In the genomic region with DNA sequence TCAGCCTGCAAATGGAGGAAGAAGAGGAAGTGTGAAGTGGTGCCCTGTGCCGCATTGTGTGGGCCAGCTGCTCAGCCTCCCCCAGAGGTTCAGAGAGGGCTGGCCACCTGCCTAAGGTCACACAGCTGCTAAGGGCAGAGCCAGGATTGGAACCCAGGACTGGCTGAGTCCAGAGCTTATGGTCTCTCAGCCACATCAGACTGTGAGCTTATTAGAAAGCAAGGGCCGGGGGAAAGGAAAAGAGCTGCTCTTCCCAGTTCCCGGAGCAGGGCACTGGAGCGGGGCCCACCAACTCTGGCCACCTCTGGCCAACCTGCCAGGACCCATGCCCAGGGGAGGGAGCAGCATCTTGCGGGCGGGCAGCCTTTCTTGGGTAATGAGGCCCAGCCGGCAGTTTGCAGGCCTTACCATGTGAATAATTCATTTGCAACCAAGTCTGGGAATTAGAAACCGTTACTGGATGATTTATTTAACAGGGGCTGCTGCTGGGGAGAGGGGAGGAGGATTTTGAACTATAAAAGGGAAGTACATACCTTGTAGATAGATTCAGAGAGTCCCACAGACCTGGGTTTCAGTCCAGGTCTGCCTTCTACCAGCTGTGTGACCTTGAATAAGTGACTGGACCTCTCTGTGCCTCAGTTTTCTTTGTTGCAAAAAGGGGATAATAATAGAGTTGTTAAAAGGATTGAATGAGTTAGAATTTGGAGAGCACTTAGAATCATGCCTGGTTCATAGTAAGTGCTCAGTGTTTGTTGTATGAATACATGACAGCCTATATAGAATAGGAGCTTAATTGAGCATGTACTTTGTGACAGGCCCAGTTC, we compare ENCODE assay signal across 18 cellular contexts. TPM values are rescaled to one million over a fixed set of nuclear protein-coding genes. Genes with fewer than 3 reads are reported as not detected.
DNase-seq lines count a peak whose midpoint lies in the region; ATAC-seq and TF ChIP-seq lines count a peak whose summit lies in the region.
"Had no signal": no experiment of that assay in that cellular context is flagged by ENCODE, and none has a peak within 500 bp of the region (broad histone marks: within the 10 kb centered on the region; RNA-seq: fewer than 3 reads in every experiment).

No MANE protein-coding gene starts in this region.

- POLR2A ChIA-PET in activated B cell treated with CpG ODN at 0.5 μM for 24 hours (lab: Charles Lee) = interaction anchor here (0.6 to 13.0 kb wide), 22 partner anchors 8 to 516 kb away, joined by 3 to 304 read pairs (median 4); partner anchors contain the start of genes PDCL, STRBP and ZBTB6

- H3K27me3 ChIP-seq in DOHH2 (ENCODE audit: control insufficient read depth, low read length) (no peaks in the 10 kb centered on the region), sigmoid colon (no peaks in the 10 kb centered on the region)

- H3K9me2 ChIP-seq in DOHH2 (replicated peaks; ENCODE audit: control insufficient read depth, low read length) = no peaks in the 10 kb centered on the region

- intact Hi-C loops in activated B cell treated with CpG ODN at 0.5 μM for 24 hours (cut with micrococcal nuclease) = loop anchor here (5.0 to 10.0 kb wide), 2 partner anchors 873 to 880 kb away; no protein-coding TSS in a partner anchor
- intact Hi-C loops in sigmoid colon (cut with DNase I) = loop anchor here (5.0 kb wide), 2 partner anchors 77 to 877 kb away; partner anchors contain the start of gene STRBP
- intact Hi-C loops in lower leg skin (cut with DNase I; ENCODE audit: low total_unique reads) = no loop called here

- no peaks in the 10 kb centered on the region for H3K36me3 Mint-ChIP-seq in activated B cell treated with CpG ODN at 0.5 μM for 24 hours (ENCODE audit: low read depth)

- no peaks in the 10 kb centered on the region for H3K27me3 Mint-ChIP-seq in activated B cell treated with CpG ODN at 0.5 μM for 24 hours

- no peak for TF ChIP-seq POLR2A in sigmoid colon (IDR thresholded peaks at IDR 0.05)
- TF ChIP-seq POLR2A in lower leg skin (IDR thresholded peaks at IDR 0.05) = no peak

- ATAC-seq in activated B cell treated with CpG ODN at 0.5 μM for 24 hours (ENCODE audit: low read depth) = no peak
- ATAC-seq in GM18511 (IDR thresholded peaks at IDR 0.05; ENCODE audit: unreplicated experiment) = no peak
- ATAC-seq: left lobe of liver; stimulated activated effector memory CD8-positive, alpha-beta T cell treated with anti-CD3 and anti-CD28 coated beads, Interleukin-12 subunit alpha, Interleukin-12 subunit beta, amount 100 ng/mL, for 72 hours had no signal

- H3K4me1 Mint-ChIP-seq in activated B cell treated with CpG ODN at 0.5 μM for 24 hours = peaks cover 53% of the 10 kb centered on the region

- H3K4me3 ChIP-seq in DOHH2 (ENCODE audit: low read length) (peak overlapping the region; percentile 76), sigmoid colon (no peak overlapping the region), lower leg skin (ENCODE audit: low read depth, poor library complexity, severe bottlenecking) (no peak overlapping the region)

- H3K27ac ChIP-seq in DOHH2 (ENCODE audit: low read depth, low read length) = peak overlapping the region; percentile 99
- H3K27ac ChIP-seq in sigmoid colon = peak overlapping the region in 3 of 4 donors; percentile 65 to 72 (median 70)
- H3K27ac ChIP-seq: HL-60 had no signal

- TF ChIP-seq CTCF in DOHH2 (IDR thresholded peaks at IDR 0.05; ENCODE audit: low read depth, low read length, poor library complexity, severe bottlenecking) = no peak
- no peak for TF ChIP-seq CTCF in activated B cell treated with CpG ODN at 0.5 μM for 24 hours (IDR thresholded peaks at IDR 0.05)
- TF ChIP-seq CTCF in sigmoid colon (IDR thresholded peaks at IDR 0.05) = no peak
- TF ChIP-seq CTCF in lower leg skin (IDR thresholded peaks at IDR 0.05) = no peak

- H3K4me1 ChIP-seq in DOHH2 (ENCODE audit: control insufficient read depth, low read length) (peaks cover 97% of the 10 kb centered on the region), sigmoid colon (peaks cover 0 to 42% (median 31%) of the 10 kb centered on the region in 4 donors)

- peak; percentile 56 for DNase-seq in KBM-7
- no peak for DNase-seq in activated B cell treated with CpG ODN at 0.5 μM for 24 hours
- DNase-seq in sigmoid colon = no peak
- no peak for DNase-seq in lower leg skin (ENCODE audit: low spot score in 2 of 2)
- DNase-seq in NCI-H69 (lab: John Stamatoyannopoulos, UW) = no peak
- DNase-seq: activated CD4-positive, alpha-beta T cell treated with anti-CD3 and anti-CD28 coated beads, Interleukin-2, amount 50 U/mL, for 48 hours; activated naive CD4-positive, alpha-beta T cell treated with anti-CD3 and anti-CD28 coated beads for 36 hours; glutamatergic neuron; NCI-H1105; NCI-H510A; SHP77 treated with DMSO at 0.1 percent for 48 hours had no signal

- in situ Hi-C loops in KBM-7 (cut with MboI; ENCODE audit: low pct_unique_long_range_greater_than_20kb, low sequenced_read_pairs) = no loop called here

- no peaks in the 10 kb centered on the region for H3K9me3 ChIP-seq in DOHH2 (ENCODE audit: control insufficient read depth, insufficient read depth, low read length)
- no peaks in the 10 kb centered on the region for H3K9me3 ChIP-seq in sigmoid colon

- H3K4me2 ChIP-seq in DOHH2 (ENCODE audit: low read length) = peak overlapping the region; percentile 88

- no peak for TF ChIP-seq EP300 in sigmoid colon (IDR thresholded peaks at IDR 0.05)

- H3K9me3 Mint-ChIP-seq in activated B cell treated with CpG ODN at 0.5 μM for 24 hours = no peaks in the 10 kb centered on the region
- H3K9me3 Mint-ChIP-seq: activated naive CD4-positive, alpha-beta T cell treated with anti-CD3 and anti-CD28 coated beads for 36 hours; stimulated activated effector memory CD8-positive, alpha-beta T cell treated with anti-CD3 and anti-CD28 coated beads, Interleukin-12 subunit alpha, Interleukin-12 subunit beta, amount 100 ng/mL, for 72 hours; T-helper 1 cell treated with Interleukin-12 subunit alpha and Interleukin-12 subunit beta and Interleukin-4 antibody, amounts not matched to agents 30 μg/mL and 1 μg/mL, for 36 hours had no signal

- CTCF ChIA-PET in activated B cell treated with CpG ODN at 0.5 μM for 24 hours (lab: Charles Lee) = interaction anchor here (1.1 to 2.0 kb wide), 5 partner anchors 111 to 432 kb away, joined by 3 to 10 read pairs (median 6); partner anchors contain the start of gene ZBTB6

- 89 to 94% methylated on average over 8 of the region's 8 CpGs for WGBS in sigmoid colon, 2 donors
- WGBS in lower leg skin, 2 donors = 91 to 94% methylated on average over 8 of the region's 8 CpGs

- H3K36me3 ChIP-seq in DOHH2 (ENCODE audit: control insufficient read depth, low read length) (no peaks in the 10 kb centered on the region), sigmoid colon (no peaks in the 10 kb centered on the region)

- no peaks in the 10 kb centered on the region for H4K20me1 ChIP-seq in DOHH2 (ENCODE audit: control insufficient read depth, insufficient read depth, low read depth, low read length)

- H3K79me2 ChIP-seq in DOHH2 (ENCODE audit: control insufficient read depth, low read length) = peaks cover 39% of the 10 kb centered on the region

- no peak overlapping the region for H3K4me3 Mint-ChIP-seq in activated B cell treated with CpG ODN at 0.5 μM for 24 hours
- H3K4me3 Mint-ChIP-seq: activated naive CD4-positive, alpha-beta T cell treated with anti-CD3 and anti-CD28 coated beads for 36 hours; stimulated activated effector memory CD8-positive, alpha-beta T cell treated with anti-CD3 and anti-CD28 coated beads, Interleukin-12 subunit alpha, Interleukin-12 subunit beta, amount 100 ng/mL, for 72 hours; T-helper 1 cell treated with Interleukin-12 subunit alpha and Interleukin-12 subunit beta and Interleukin-4 antibody, amounts not matched to agents 30 μg/mL and 1 μg/mL, for 36 hours had no signal

- peak overlapping the region; percentile 96 for H3K27ac Mint-ChIP-seq in activated B cell treated with CpG ODN at 0.5 μM for 24 hours
- H3K27ac Mint-ChIP-seq: activated naive CD4-positive, alpha-beta T cell treated with anti-CD3 and anti-CD28 coated beads for 36 hours; T-helper 1 cell treated with Interleukin-12 subunit alpha and Interleukin-12 subunit beta and Interleukin-4 antibody, amounts not matched to agents 30 μg/mL and 1 μg/mL, for 36 hours had no signal

- peaks cover 56% of the 10 kb centered on the region for H3F3A ChIP-seq in DOHH2 (ENCODE audit: control insufficient read depth, insufficient read depth)

RNA-seq across cellular contexts. Expression of gene CRB2, which starts 11.5 kb away (rescaled TPM):
- total RNA-seq in activated B cell treated with CpG ODN at 0.5 μM for 24 hours (1.0 and 1.2 TPM in 2 replicates), sigmoid colon (under 1 TPM in 2 of 4 donors, not detected in 2; 0.14 to 0.33 TPM), lower leg skin (not detected)
- polyA plus RNA-seq in sigmoid colon = under 1 TPM in 2 of 3 donors, not detected in 1; 0.46 to 0.79 TPM
- total RNA-seq: activated naive CD4-positive, alpha-beta T cell treated with anti-CD3 and anti-CD28 coated beads for 36 hours; fibroblast of lung; left lobe of liver had no signal
- polyA plus RNA-seq: fibroblast of lung had no signal
